13 cellular contexts compared by ENCODE assay signal in genomic region chr3:52121813-52122212, GRCh38. TPM values are rescaled to one million over a fixed set of nuclear protein-coding genes. Genes with fewer than 3 reads are reported as not detected.
DNase-seq lines count a peak whose midpoint lies in the region; ATAC-seq and TF ChIP-seq lines count a peak whose summit lies in the region.
"Had no signal": no experiment of that assay in that cellular context is flagged by ENCODE, and none has a peak within 500 bp of the region (broad histone marks: within the 10 kb centered on the region; RNA-seq: fewer than 3 reads in every experiment).

No MANE protein-coding gene starts in this region.

- TF ChIP-seq CTCF in uterus (IDR thresholded peaks at IDR 0.05): no peak

- no peak for ATAC-seq in activated naive CD8-positive, alpha-beta T cell treated with anti-CD3 and anti-CD28 coated beads, Interleukin-2, amount 10 ng/mL, durations not matched to agents 7 days and 5 days (ENCODE audit: low read depth)
- no peak for ATAC-seq in activated naive CD8-positive, alpha-beta T cell treated with anti-CD3 and anti-CD28 coated beads, Interleukin-2, amount 50 U/mL, for 24 hours
- ATAC-seq in memory B cell (ENCODE audit: low read depth) (peak; percentile 62), GM18873 (IDR thresholded peaks at IDR 0.05; ENCODE audit: low FRiP score, unreplicated experiment) (no peak), GM18520 (IDR thresholded peaks at IDR 0.05; ENCODE audit: unreplicated experiment) (no peak)

- no peaks in the 10 kb centered on the region for H3K9me3 Mint-ChIP-seq in activated naive CD8-positive, alpha-beta T cell treated with anti-CD3 and anti-CD28 coated beads, Interleukin-2, amount 10 ng/mL, durations not matched to agents 7 days and 5 days
- no peaks in the 10 kb centered on the region for H3K9me3 Mint-ChIP-seq in activated naive CD8-positive, alpha-beta T cell treated with anti-CD3 and anti-CD28 coated beads, Interleukin-2, amount 50 U/mL, for 24 hours
- H3K9me3 Mint-ChIP-seq in activated T-helper 2 cell treated with anti-CD3 and anti-CD28 coated beads, Interferon-gamma antibody, Interleukin-2, Interleukin-4, amounts not matched to agents 10 μg/mL and 5 μg/mL and 100 μg/mL, durations not matched to agents 14 hours and 24 hours and 36 hours: no peaks in the 10 kb centered on the region
- H3K9me3 Mint-ChIP-seq in memory B cell: no peaks in the 10 kb centered on the region
- H3K9me3 Mint-ChIP-seq: activated T-cell treated with anti-CD3 and anti-CD28 coated beads, Interleukin-2, amount 50 U/mL, for 24 hours; central memory CD8-positive, alpha-beta T cell; HFFc6 had no signal

- peaks cover 19% of the 10 kb centered on the region for H3K36me3 Mint-ChIP-seq in activated naive CD8-positive, alpha-beta T cell treated with anti-CD3 and anti-CD28 coated beads, Interleukin-2, amount 10 ng/mL, durations not matched to agents 7 days and 5 days
- peaks cover 16% of the 10 kb centered on the region for H3K36me3 Mint-ChIP-seq in activated naive CD8-positive, alpha-beta T cell treated with anti-CD3 and anti-CD28 coated beads, Interleukin-2, amount 50 U/mL, for 24 hours (ENCODE audit: low read depth)
- peaks cover 22% of the 10 kb centered on the region for H3K36me3 Mint-ChIP-seq in activated T-helper 2 cell treated with anti-CD3 and anti-CD28 coated beads, Interferon-gamma antibody, Interleukin-2, Interleukin-4, amounts not matched to agents 10 μg/mL and 5 μg/mL and 100 μg/mL, durations not matched to agents 14 hours and 24 hours and 36 hours (ENCODE audit: low read depth)
- H3K36me3 Mint-ChIP-seq in memory B cell: no peaks in the 10 kb centered on the region

- TF ChIP-seq POLR2A in uterus (IDR thresholded peaks at IDR 0.05): no peak

- no peaks in the 10 kb centered on the region for H3K9me3 ChIP-seq in uterus
- H3K9me3 ChIP-seq in MG63: no peaks in the 10 kb centered on the region

- intact Hi-C loops in activated T-helper 2 cell treated with anti-CD3 and anti-CD28 coated beads, Interferon-gamma antibody, Interleukin-2, Interleukin-4, amounts not matched to agents 10 μg/mL and 5 μg/mL and 100 μg/mL, durations not matched to agents 14 hours and 24 hours and 36 hours (cut with micrococcal nuclease): loop anchor here (2.0 kb wide), 1 partner anchor 65 kb away; the partner anchor contains the start of gene DUSP7
- intact Hi-C loops in uterus (cut with DNase I; ENCODE audit: low total_unique reads): no loop called here

- no peak for DNase-seq in activated naive CD8-positive, alpha-beta T cell treated with anti-CD3 and anti-CD28 coated beads, Interleukin-2, amount 10 ng/mL, durations not matched to agents 7 days and 5 days
- no peak for DNase-seq in activated naive CD8-positive, alpha-beta T cell treated with anti-CD3 and anti-CD28 coated beads, Interleukin-2, amount 50 U/mL, for 24 hours
- DNase-seq in activated T-helper 2 cell treated with anti-CD3 and anti-CD28 coated beads, Interferon-gamma antibody, Interleukin-2, Interleukin-4, amounts not matched to agents 10 μg/mL and 5 μg/mL and 100 μg/mL, durations not matched to agents 14 hours and 24 hours and 36 hours (ENCODE audit: low spot score): no peak
- DNase-seq in memory B cell (ENCODE audit: low spot score in 2 of 2): no peak
- no peak for DNase-seq in uterus
- no peak for DNase-seq in MG63
- DNase-seq: activated T-cell treated with anti-CD3 and anti-CD28 coated beads, Interleukin-2, amount 50 U/mL, for 24 hours; HFFc6; NCI-H1048; NCI-H524 had no signal

- no peaks in the 10 kb centered on the region for H3K36me3 ChIP-seq in uterus
- H3K36me3 ChIP-seq in MG63: no peaks in the 10 kb centered on the region; the same call in 1 of the 2 replicates

- H3K27me3 Mint-ChIP-seq in activated naive CD8-positive, alpha-beta T cell treated with anti-CD3 and anti-CD28 coated beads, Interleukin-2, amount 10 ng/mL, durations not matched to agents 7 days and 5 days: no peaks in the 10 kb centered on the region
- H3K27me3 Mint-ChIP-seq in activated naive CD8-positive, alpha-beta T cell treated with anti-CD3 and anti-CD28 coated beads, Interleukin-2, amount 50 U/mL, for 24 hours: no peaks in the 10 kb centered on the region
- H3K27me3 Mint-ChIP-seq in activated T-helper 2 cell treated with anti-CD3 and anti-CD28 coated beads, Interferon-gamma antibody, Interleukin-2, Interleukin-4, amounts not matched to agents 10 μg/mL and 5 μg/mL and 100 μg/mL, durations not matched to agents 14 hours and 24 hours and 36 hours (ENCODE audit: low read depth): no peaks in the 10 kb centered on the region
- H3K27me3 Mint-ChIP-seq in memory B cell: no peaks in the 10 kb centered on the region
- H3K27me3 Mint-ChIP-seq: activated T-cell treated with anti-CD3 and anti-CD28 coated beads, Interleukin-2, amount 50 U/mL, for 24 hours; central memory CD8-positive, alpha-beta T cell had no signal

- peak overlapping the region; percentile 44 for H3K27ac Mint-ChIP-seq in activated naive CD8-positive, alpha-beta T cell treated with anti-CD3 and anti-CD28 coated beads, Interleukin-2, amount 10 ng/mL, durations not matched to agents 7 days and 5 days
- no peak overlapping the region for H3K27ac Mint-ChIP-seq in activated naive CD8-positive, alpha-beta T cell treated with anti-CD3 and anti-CD28 coated beads, Interleukin-2, amount 50 U/mL, for 24 hours
- H3K27ac Mint-ChIP-seq in activated T-helper 2 cell treated with anti-CD3 and anti-CD28 coated beads, Interferon-gamma antibody, Interleukin-2, Interleukin-4, amounts not matched to agents 10 μg/mL and 5 μg/mL and 100 μg/mL, durations not matched to agents 14 hours and 24 hours and 36 hours: peak overlapping the region; percentile 25
- H3K27ac Mint-ChIP-seq in memory B cell: peak overlapping the region; percentile 62
- H3K27ac Mint-ChIP-seq: activated T-cell treated with anti-CD3 and anti-CD28 coated beads, Interleukin-2, amount 50 U/mL, for 24 hours had no signal

- H3K4me3 ChIP-seq in uterus (no peak overlapping the region), MG63 (no peak overlapping the region)

- H3K27me3 ChIP-seq in uterus (no peaks in the 10 kb centered on the region), MG63 (no peaks in the 10 kb centered on the region)

- no peak overlapping the region for H3K4me3 Mint-ChIP-seq in activated naive CD8-positive, alpha-beta T cell treated with anti-CD3 and anti-CD28 coated beads, Interleukin-2, amount 10 ng/mL, durations not matched to agents 7 days and 5 days
- no peak overlapping the region for H3K4me3 Mint-ChIP-seq in activated naive CD8-positive, alpha-beta T cell treated with anti-CD3 and anti-CD28 coated beads, Interleukin-2, amount 50 U/mL, for 24 hours
- no peak overlapping the region for H3K4me3 Mint-ChIP-seq in activated T-helper 2 cell treated with anti-CD3 and anti-CD28 coated beads, Interferon-gamma antibody, Interleukin-2, Interleukin-4, amounts not matched to agents 10 μg/mL and 5 μg/mL and 100 μg/mL, durations not matched to agents 14 hours and 24 hours and 36 hours (ENCODE audit: low read depth)
- H3K4me3 Mint-ChIP-seq in memory B cell: peak overlapping the region; percentile 4
- H3K4me3 Mint-ChIP-seq: activated T-cell treated with anti-CD3 and anti-CD28 coated beads, Interleukin-2, amount 50 U/mL, for 24 hours; central memory CD8-positive, alpha-beta T cell; HFFc6 had no signal

- no peaks in the 10 kb centered on the region for H3K4me1 ChIP-seq in uterus

- H3K4me1 Mint-ChIP-seq in activated naive CD8-positive, alpha-beta T cell treated with anti-CD3 and anti-CD28 coated beads, Interleukin-2, amount 10 ng/mL, durations not matched to agents 7 days and 5 days: peaks cover 24% of the 10 kb centered on the region
- peaks cover 7% of the 10 kb centered on the region for H3K4me1 Mint-ChIP-seq in activated naive CD8-positive, alpha-beta T cell treated with anti-CD3 and anti-CD28 coated beads, Interleukin-2, amount 50 U/mL, for 24 hours
- H3K4me1 Mint-ChIP-seq in activated T-helper 2 cell treated with anti-CD3 and anti-CD28 coated beads, Interferon-gamma antibody, Interleukin-2, Interleukin-4, amounts not matched to agents 10 μg/mL and 5 μg/mL and 100 μg/mL, durations not matched to agents 14 hours and 24 hours and 36 hours (ENCODE audit: low read depth): peaks cover 7% of the 10 kb centered on the region
- H3K4me1 Mint-ChIP-seq in memory B cell: peaks cover 20% of the 10 kb centered on the region
- H3K4me1 Mint-ChIP-seq: central memory CD8-positive, alpha-beta T cell had no signal

- H3K27ac ChIP-seq in uterus: peak overlapping the region; percentile 24 to 60

- POLR2A ChIA-PET in activated naive CD8-positive, alpha-beta T cell treated with anti-CD3 and anti-CD28 coated beads, Interleukin-2, amount 10 ng/mL, durations not matched to agents 7 days and 5 days (lab: Charles Lee): interaction anchor here (1.2 to 2.6 kb wide), 2 partner anchors 66 to 120 kb away, joined by 3 to 9 read pairs; partner anchors contain the start of gene DUSP7

RNA-seq across cellular contexts. Expression of gene POC1A, which starts 32.4 kb away (rescaled TPM):
- total RNA-seq in activated naive CD8-positive, alpha-beta T cell treated with anti-CD3 and anti-CD28 coated beads, Interleukin-2, amount 10 ng/mL, durations not matched to agents 7 days and 5 days: 10 to 100 TPM; 20.8 to 22.4 TPM
- 20.4 and 22.2 TPM in 2 replicates for total RNA-seq in activated T-helper 2 cell treated with anti-CD3 and anti-CD28 coated beads, Interferon-gamma antibody, Interleukin-2, Interleukin-4, amounts not matched to agents 10 μg/mL and 5 μg/mL and 100 μg/mL, durations not matched to agents 14 hours and 24 hours and 36 hours
- 1 to 10 TPM in 3 of 4 donors, not detected in 1; 1.1 to 4.8 (median 4.7) TPM for total RNA-seq in uterus
- 14.2 and 19.8 TPM in 2 replicates for total RNA-seq in MG63 (2014; rRNA removed; shearing (Covaris generic); ENCODE audit: low replicate concordance)
